ENCODE assay signal across 1 cellular context in genomic region chr15:35690698-35691116, GRCh38.
TF ChIP-seq lines count a peak whose summit lies in the region.

No MANE protein-coding gene starts in this region.

TF ChIP-seq in K562, 482 proteins besides CTCF, POLR2A, EP300 and RAD21 (continued from another document):
- TF ChIP-seq PBX2 (CRISPR knock-in tag; IDR thresholded peaks at IDR 0.05; ENCODE audit: low read depth) (no peak), PBX2 (tag; conservative IDR thresholded peaks at IDR 0.05; ENCODE audit: low read depth) (peak; percentile 49; the same call in 1 of the 2 replicates), MYBL2 (IDR thresholded peaks at IDR 0.05; ENCODE audit: low read depth) (no peak), MYBL2 (CRISPR knock-in tag; IDR thresholded peaks at IDR 0.05; ENCODE audit: borderline replicate concordance) (no peak), SLC30A9 (CRISPR knock-in tag; IDR thresholded peaks at IDR 0.05) (no peak), THRB (CRISPR knock-in tag; conservative IDR thresholded peaks at IDR 0.05) (no peak), DPF2 (IDR thresholded peaks at IDR 0.05) (0 out of 2 replicates have a peak, but pooled peaks have one; percentile 41), HDAC1 (IDR thresholded peaks at IDR 0.05) (0 out of 4 replicates have a peak, but pooled peaks of 1 of the 2 experiments have one; percentile 23), SMAD4 (CRISPR knock-in tag; conservative IDR thresholded peaks at IDR 0.05) (no peak), PKNOX1 (IDR thresholded peaks at IDR 0.05) (peak; percentile 82), ELF1 (tag; IDR thresholded peaks at IDR 0.05) (no peak), SMARCA4 (IDR thresholded peaks at IDR 0.05) (peak; percentile 21; the same call in 1 of the 2 replicates), ATF6 (CRISPR knock-in tag; IDR thresholded peaks at IDR 0.05) (no peak), ZKSCAN1 (IDR thresholded peaks at IDR 0.05; ENCODE audit: low read depth, low read length) (no peak), ZNF384 (IDR thresholded peaks at IDR 0.05; ENCODE audit: low read depth, low read length) (peak; percentile 91), MAFF (IDR thresholded peaks at IDR 0.05; ENCODE audit: low read length) (0 out of 2 replicates have a peak, but pooled peaks have one; percentile 11), LEF1 (IDR thresholded peaks at IDR 0.05) (no peak), SNRNP70 (optimal IDR thresholded peaks at IDR 0.05; ENCODE audit: low read depth, low read length) (no peak), KLF13 (tag; IDR thresholded peaks at IDR 0.05; ENCODE audit: borderline replicate concordance, low read depth) (no peak), SMARCA5 (IDR thresholded peaks at IDR 0.05) (no peak), ZNF174 (CRISPR knock-in tag; IDR thresholded peaks at IDR 0.05) (no peak), E4F1 (CRISPR knock-in tag; IDR thresholded peaks at IDR 0.05; ENCODE audit: borderline replicate concordance) (no peak), ETS2 (tag; IDR thresholded peaks at IDR 0.05; ENCODE audit: borderline replicate concordance, poor library complexity, severe bottlenecking) (no peak), ZNF347 (CRISPR knock-in tag; IDR thresholded peaks at IDR 0.05; ENCODE audit: low read depth) (no peak), ARID1B (IDR thresholded peaks at IDR 0.05) (peak; percentile 55), BRF2 (IDR thresholded peaks at IDR 0.05; ENCODE audit: borderline replicate concordance, insufficient read depth, insufficient read length) (no peak), GTF2F1 (IDR thresholded peaks at IDR 0.05; ENCODE audit: low read depth, low read length) (no peak), ZNF785 (CRISPR knock-in tag; IDR thresholded peaks at IDR 0.05) (no peak), CEBPZ (IDR thresholded peaks at IDR 0.05; ENCODE audit: borderline replicate concordance, low read depth, low read length) (no peak), RBM34 (IDR thresholded peaks at IDR 0.05; ENCODE audit: borderline replicate concordance, insufficient read depth, low read length) (no peak), NR1H2 (CRISPR knock-in tag; IDR thresholded peaks at IDR 0.05) (no peak), SMARCE1 (IDR thresholded peaks at IDR 0.05) (0 out of 2 replicates have a peak, but pooled peaks have one; percentile 46), ETV6 (IDR thresholded peaks at IDR 0.05; ENCODE audit: borderline replicate concordance in 1 of 2, low read depth in 2 of 2, low read length in 1 of 2) (no peak), ETV6 (CRISPR knock-in tag; IDR thresholded peaks at IDR 0.05; ENCODE audit: borderline replicate concordance) (no peak), RBM25 (IDR thresholded peaks at IDR 0.05; ENCODE audit: low read depth, low read length, severe bottlenecking) (no peak), TSC22D4 (tag; IDR thresholded peaks at IDR 0.05) (no peak), ZNF398 (CRISPR knock-in tag; IDR thresholded peaks at IDR 0.05) (no peak), CREM (IDR thresholded peaks at IDR 0.05; ENCODE audit: low read depth) (no peak), MEIS2 (IDR thresholded peaks at IDR 0.05; ENCODE audit: partially characterized antibody) (peak; percentile 65), ILK (tag; IDR thresholded peaks at IDR 0.05; ENCODE audit: borderline replicate concordance, low read depth) (no peak), THRAP3 (IDR thresholded peaks at IDR 0.05; ENCODE audit: borderline replicate concordance) (no peak), JUND (IDR thresholded peaks at IDR 0.05; ENCODE audit: borderline replicate concordance, low read depth, low read length) (0 out of 2 replicates have a peak, but pooled peaks have one; percentile 18), JUND (tag; IDR thresholded peaks at IDR 0.05; ENCODE audit: borderline replicate concordance, low read depth, low read length) (no peak), MAFG (tag; conservative IDR thresholded peaks at IDR 0.05) (0 out of 2 replicates have a peak, but pooled peaks have one; percentile 5), KLF16 (IDR thresholded peaks at IDR 0.05) (peak; percentile 51; the same call in 1 of the 2 replicates), SAFB2 (IDR thresholded peaks at IDR 0.05; ENCODE audit: borderline replicate concordance, low read depth, low read length, severe bottlenecking) (no peak), FOSL1 (tag; conservative IDR thresholded peaks at IDR 0.05) (no peak)
